1 cellular context compared by ENCODE assay signal in genomic region chr2:17353268-17353667, GRCh38.
TF ChIP-seq lines count a peak whose summit lies in the region.

No MANE protein-coding gene starts in this region.

TF ChIP-seq in H1, 55 proteins besides CTCF, POLR2A, EP300 and RAD21 (continued from another document):
- TF ChIP-seq TAF1 (IDR thresholded peaks at IDR 0.05; ENCODE audit: low read depth, low read length) (no peak), CTBP2 (IDR thresholded peaks at IDR 0.05; ENCODE audit: borderline replicate concordance, insufficient read depth, insufficient read length, low read length) (no peak), CBX8 (IDR thresholded peaks at IDR 0.05; ENCODE audit: borderline replicate concordance, low read depth, low read length) (no peak), USF2 (IDR thresholded peaks at IDR 0.05; ENCODE audit: low read length) (no peak), SRF (IDR thresholded peaks at IDR 0.05; ENCODE audit: low read depth, low read length) (no peak), GABPA (IDR thresholded peaks at IDR 0.05; ENCODE audit: borderline replicate concordance, insufficient read depth, low read length) (no peak), KDM5A (IDR thresholded peaks at IDR 0.05; ENCODE audit: low read length) (no peak), RNF2 (IDR thresholded peaks at IDR 0.05; ENCODE audit: borderline replicate concordance, low read depth, low read length, missing control alignments, poor library complexity, severe bottlenecking) (no peak), SIN3A (conservative IDR thresholded peaks at IDR 0.05 in 1 of 2, IDR thresholded peaks at IDR 0.05 in 1 of 2; ENCODE audit: low read depth in 1 of 2, low read length in 2 of 2) (no peak), FOSL1 (IDR thresholded peaks at IDR 0.05; ENCODE audit: insufficient read depth, low read depth, low read length) (no peak)
